20 cellular contexts compared by ENCODE assay signal in genomic region chr2:216132585-216132984, GRCh38. TPM values are rescaled to one million over a fixed set of nuclear protein-coding genes. Genes with fewer than 3 reads are reported as not detected.
DNase-seq lines count a peak whose midpoint lies in the region; ATAC-seq and TF ChIP-seq lines count a peak whose summit lies in the region.
"Had no signal": no experiment of that assay in that cellular context is flagged by ENCODE, and none has a peak within 500 bp of the region (broad histone marks: within the 10 kb centered on the region; RNA-seq: fewer than 3 reads in every experiment).

No MANE protein-coding gene starts in this region.

- H3K27ac Mint-ChIP-seq in activated CD4-positive, alpha-beta T cell treated with anti-CD3 and anti-CD28 coated beads, Interleukin-2, amount 10 ng/mL, durations not matched to agents 24 days and 14 days = peak overlapping the region; percentile 81
- H3K27ac Mint-ChIP-seq in activated naive CD8-positive, alpha-beta T cell treated with anti-CD3 and anti-CD28 coated beads, Interleukin-2, amount 10 ng/mL, durations not matched to agents 7 days and 5 days = peak overlapping the region; percentile 41
- H3K27ac Mint-ChIP-seq in naive thymus-derived CD4-positive, alpha-beta T cell = peak overlapping the region in 8 of 9 donors; percentile 30 to 82 (median 64)
- no peak overlapping the region for H3K27ac Mint-ChIP-seq in stimulated activated naive B cell treated with anti-CD40 and anti-IgM and Interleukin-4, amounts not matched to agents 10 μg/mL and 1 μg/mL and 100 μg/mL, for 72 hours
- H3K27ac Mint-ChIP-seq: activated CD4-positive, alpha-beta T cell treated with anti-CD3 and anti-CD28 coated beads, Interleukin-2, amount 10 ng/mL, durations not matched to agents 7 days and 5 days had no signal

- H3K27ac ChIP-seq in HL-60 (replicated peaks) (peak overlapping the region; percentile 44; the same call in 1 of the 2 replicates), ascending aorta (no peak overlapping the region)
- no peak overlapping the region for H3K27ac ChIP-seq in naive thymus-derived CD4-positive, alpha-beta T cell (ENCODE audit: low read depth, low read length)
- H3K27ac ChIP-seq: GM23248, PC-9 had no signal

- H3K27me3 ChIP-seq in HL-60 (ENCODE audit: insufficient read depth, poor library complexity, severe bottlenecking) (no peaks in the 10 kb centered on the region), ascending aorta (no peaks in the 10 kb centered on the region)
- H3K27me3 ChIP-seq in naive thymus-derived CD4-positive, alpha-beta T cell (ENCODE audit: control insufficient read depth in 2 of 2, insufficient read depth in 2 of 2, low read length in 2 of 2) = no peaks in the 10 kb centered on the region

- POLR2A ChIA-PET in activated naive CD8-positive, alpha-beta T cell treated with anti-CD3 and anti-CD28 coated beads, Interleukin-2, amount 10 ng/mL, durations not matched to agents 7 days and 5 days (lab: Charles Lee) = no interaction called here
- POLR2A ChIA-PET in naive thymus-derived CD4-positive, alpha-beta T cell (lab: Charles Lee) = interaction anchor here (0.6 to 0.9 kb wide), 2 partner anchors 9 to 807 kb away, joined by 3 to 4 read pairs; no protein-coding TSS in a partner anchor

- no peak for ATAC-seq in activated naive CD8-positive, alpha-beta T cell treated with anti-CD3 and anti-CD28 coated beads, Interleukin-2, amount 10 ng/mL, durations not matched to agents 7 days and 5 days (ENCODE audit: low read depth)
- no peak for ATAC-seq in naive thymus-derived CD4-positive, alpha-beta T cell
- ATAC-seq in stimulated activated naive B cell treated with anti-CD40 and anti-IgM and Interleukin-4, amounts not matched to agents 10 μg/mL and 1 μg/mL and 100 μg/mL, for 72 hours (replicated peaks) = no peak

- H3K27me3 Mint-ChIP-seq in activated CD4-positive, alpha-beta T cell treated with anti-CD3 and anti-CD28 coated beads, Interleukin-2, amount 10 ng/mL, durations not matched to agents 24 days and 14 days = no peaks in the 10 kb centered on the region
- H3K27me3 Mint-ChIP-seq in activated naive CD8-positive, alpha-beta T cell treated with anti-CD3 and anti-CD28 coated beads, Interleukin-2, amount 10 ng/mL, durations not matched to agents 7 days and 5 days = no peaks in the 10 kb centered on the region
- H3K27me3 Mint-ChIP-seq in naive thymus-derived CD4-positive, alpha-beta T cell = no peaks in the 10 kb centered on the region
- H3K27me3 Mint-ChIP-seq in stimulated activated naive B cell treated with anti-CD40 and anti-IgM and Interleukin-4, amounts not matched to agents 10 μg/mL and 1 μg/mL and 100 μg/mL, for 72 hours = no peaks in the 10 kb centered on the region
- H3K27me3 Mint-ChIP-seq: activated CD4-positive, alpha-beta T cell treated with anti-CD3 and anti-CD28 coated beads, Interleukin-2, amount 10 ng/mL, durations not matched to agents 7 days and 5 days; brain had no signal

- peaks cover 0 to 16% of the 10 kb centered on the region in 2 donors for H3K4me1 ChIP-seq in naive thymus-derived CD4-positive, alpha-beta T cell (ENCODE audit: control insufficient read depth in 2 of 2, insufficient read depth in 2 of 2, low read length in 2 of 2)
- no peaks in the 10 kb centered on the region for H3K4me1 ChIP-seq in ascending aorta

- no peaks in the 10 kb centered on the region for H3K9me3 ChIP-seq in naive thymus-derived CD4-positive, alpha-beta T cell (ENCODE audit: control insufficient read depth in 2 of 3, low read length in 3 of 3)
- no peaks in the 10 kb centered on the region for H3K9me3 ChIP-seq in ascending aorta

- H3K9me3 Mint-ChIP-seq in activated CD4-positive, alpha-beta T cell treated with anti-CD3 and anti-CD28 coated beads, Interleukin-2, amount 10 ng/mL, durations not matched to agents 24 days and 14 days = no peaks in the 10 kb centered on the region
- no peaks in the 10 kb centered on the region for H3K9me3 Mint-ChIP-seq in activated naive CD8-positive, alpha-beta T cell treated with anti-CD3 and anti-CD28 coated beads, Interleukin-2, amount 10 ng/mL, durations not matched to agents 7 days and 5 days
- H3K9me3 Mint-ChIP-seq in naive thymus-derived CD4-positive, alpha-beta T cell = no peaks in the 10 kb centered on the region
- no peaks in the 10 kb centered on the region for H3K9me3 Mint-ChIP-seq in stimulated activated naive B cell treated with anti-CD40 and anti-IgM and Interleukin-4, amounts not matched to agents 10 μg/mL and 1 μg/mL and 100 μg/mL, for 72 hours
- H3K9me3 Mint-ChIP-seq: activated CD4-positive, alpha-beta T cell treated with anti-CD3 and anti-CD28 coated beads, Interleukin-2, amount 10 ng/mL, durations not matched to agents 7 days and 5 days; brain had no signal

- H3K36me3 Mint-ChIP-seq in activated CD4-positive, alpha-beta T cell treated with anti-CD3 and anti-CD28 coated beads, Interleukin-2, amount 10 ng/mL, durations not matched to agents 24 days and 14 days (ENCODE audit: low read depth) = peaks cover 81% of the 10 kb centered on the region
- H3K36me3 Mint-ChIP-seq in activated naive CD8-positive, alpha-beta T cell treated with anti-CD3 and anti-CD28 coated beads, Interleukin-2, amount 10 ng/mL, durations not matched to agents 7 days and 5 days = peaks cover 54% of the 10 kb centered on the region
- H3K36me3 Mint-ChIP-seq in naive thymus-derived CD4-positive, alpha-beta T cell = peaks cover 27 to 77% (median 70%) of the 10 kb centered on the region in 5 donors
- peaks cover 43 to 63% of the 10 kb centered on the region in 2 donors for H3K36me3 Mint-ChIP-seq in stimulated activated naive B cell treated with anti-CD40 and anti-IgM and Interleukin-4, amounts not matched to agents 10 μg/mL and 1 μg/mL and 100 μg/mL, for 72 hours

- peaks cover 34 to 85% (median 67%) of the 10 kb centered on the region in 3 experiments for H3K36me3 ChIP-seq in naive thymus-derived CD4-positive, alpha-beta T cell (ENCODE audit: control insufficient read depth in 2 of 3, insufficient read depth in 3 of 3, low read length in 3 of 3)
- peaks cover 73 to 95% of the 10 kb centered on the region in 2 donors for H3K36me3 ChIP-seq in ascending aorta

- intact Hi-C loops in activated CD4-positive, alpha-beta T cell treated with anti-CD3 and anti-CD28 coated beads, Interleukin-2, amount 10 ng/mL, durations not matched to agents 24 days and 14 days (cut with micrococcal nuclease) = no loop called here
- intact Hi-C loops in naive thymus-derived CD4-positive, alpha-beta T cell (cut with micrococcal nuclease) = loop anchor here in 1 of 2 donors (2.0 kb wide), 1 partner anchor 14 kb away; no protein-coding TSS in a partner anchor
- intact Hi-C loops in ascending aorta (cut with DNase I) = no loop called here

- CTCF ChIA-PET in naive thymus-derived CD4-positive, alpha-beta T cell (lab: Charles Lee) = interaction anchor here (0.7 to 0.8 kb wide), 2 partner anchors 51 to 69 kb away, joined by 3 read pairs; partner anchors contain the start of genes PECR and TMEM169

- TF ChIP-seq CTCF in HL-60 (IDR thresholded peaks at IDR 0.05; ENCODE audit: insufficient read depth, low read length) = no peak
- TF ChIP-seq CTCF in ascending aorta (IDR thresholded peaks at IDR 0.05) = no peak

- no peak for DNase-seq in activated CD4-positive, alpha-beta T cell treated with anti-CD3 and anti-CD28 coated beads, Interleukin-2, amount 10 ng/mL, durations not matched to agents 24 days and 14 days
- DNase-seq in activated CD4-positive, alpha-beta T cell treated with anti-CD3 and anti-CD28 coated beads for 48 hours = no peak
- DNase-seq in HL-60 (ENCODE audit: low read depth in 1 of 2, low spot score in 1 of 2) = no peak
- no peak for DNase-seq in activated naive CD8-positive, alpha-beta T cell treated with anti-CD3 and anti-CD28 coated beads, Interleukin-2, amount 10 ng/mL, durations not matched to agents 7 days and 5 days
- DNase-seq in naive thymus-derived CD4-positive, alpha-beta T cell = no peak
- no peak for DNase-seq in stimulated activated naive B cell treated with anti-CD40 and anti-IgM and Interleukin-4, amounts not matched to agents 10 μg/mL and 1 μg/mL and 100 μg/mL, for 72 hours
- no peak for DNase-seq in ascending aorta (ENCODE audit: low spot score in 2 of 2)
- no peak for DNase-seq in NCI-H446 treated with DMSO at 0.1 percent for 48 hours (lab: John Stamatoyannopoulos, UW)
- DNase-seq: activated CD4-positive, alpha-beta T cell treated with anti-CD3 and anti-CD28 coated beads, Interleukin-2, amount 10 ng/mL, durations not matched to agents 7 days and 5 days; GDM1; GM23248; head of caudate nucleus; KG1; MV-4-11; NCI-H510A treated with DMSO at 0.1 percent for 48 hours; nucleus accumbens; PC-9; SIG-M5 had no signal

- H3K4me3 ChIP-seq in HL-60 (replicated peaks; ENCODE audit: insufficient read depth, low read length) (no peak overlapping the region), ascending aorta (no peak overlapping the region)
- no peak overlapping the region for H3K4me3 ChIP-seq in naive thymus-derived CD4-positive, alpha-beta T cell (ENCODE audit: low read length)
- H3K4me3 ChIP-seq: GM23248, PC-9, skin epidermis had no signal

- H3K4me3 Mint-ChIP-seq in activated CD4-positive, alpha-beta T cell treated with anti-CD3 and anti-CD28 coated beads, Interleukin-2, amount 10 ng/mL, durations not matched to agents 24 days and 14 days = no peak overlapping the region
- H3K4me3 Mint-ChIP-seq in activated naive CD8-positive, alpha-beta T cell treated with anti-CD3 and anti-CD28 coated beads, Interleukin-2, amount 10 ng/mL, durations not matched to agents 7 days and 5 days = no peak overlapping the region
- H3K4me3 Mint-ChIP-seq in naive thymus-derived CD4-positive, alpha-beta T cell = peak overlapping the region in 5 of 10 donors; percentile 1 to 59 (median 35)
- no peak overlapping the region for H3K4me3 Mint-ChIP-seq in stimulated activated naive B cell treated with anti-CD40 and anti-IgM and Interleukin-4, amounts not matched to agents 10 μg/mL and 1 μg/mL and 100 μg/mL, for 72 hours
- H3K4me3 Mint-ChIP-seq: activated CD4-positive, alpha-beta T cell treated with anti-CD3 and anti-CD28 coated beads, Interleukin-2, amount 10 ng/mL, durations not matched to agents 7 days and 5 days; brain had no signal

- peaks cover 57% of the 10 kb centered on the region for H3K4me1 Mint-ChIP-seq in activated CD4-positive, alpha-beta T cell treated with anti-CD3 and anti-CD28 coated beads, Interleukin-2, amount 10 ng/mL, durations not matched to agents 24 days and 14 days
- peaks cover 34% of the 10 kb centered on the region for H3K4me1 Mint-ChIP-seq in activated naive CD8-positive, alpha-beta T cell treated with anti-CD3 and anti-CD28 coated beads, Interleukin-2, amount 10 ng/mL, durations not matched to agents 7 days and 5 days
- H3K4me1 Mint-ChIP-seq in naive thymus-derived CD4-positive, alpha-beta T cell = peaks cover 26 to 80% (median 74%) of the 10 kb centered on the region in 7 donors
- H3K4me1 Mint-ChIP-seq in stimulated activated naive B cell treated with anti-CD40 and anti-IgM and Interleukin-4, amounts not matched to agents 10 μg/mL and 1 μg/mL and 100 μg/mL, for 72 hours = peaks cover 7 to 15% of the 10 kb centered on the region in 2 donors

RNA-seq across cellular contexts. Expression of gene XRCC5, which starts 23.4 kb away (rescaled TPM):
- 476 and 510 TPM in 2 replicates for total RNA-seq in activated CD4-positive, alpha-beta T cell treated with anti-CD3 and anti-CD28 coated beads, Interleukin-2, amount 10 ng/mL, durations not matched to agents 24 days and 14 days
- 100 to 1,000 TPM; 268 to 273 TPM for total RNA-seq in activated naive CD8-positive, alpha-beta T cell treated with anti-CD3 and anti-CD28 coated beads, Interleukin-2, amount 10 ng/mL, durations not matched to agents 7 days and 5 days
- 100 to 1,000 TPM; 168 to 347 (median 228) TPM for total RNA-seq in naive thymus-derived CD4-positive, alpha-beta T cell
- polyA plus RNA-seq in naive thymus-derived CD4-positive, alpha-beta T cell = 100 to 1,000 TPM; 297 to 316 TPM
- 45.4 TPM for total RNA-seq in ascending aorta

RNA-seq across cellular contexts. Expression of gene TMEM169, which starts 50.9 kb away (rescaled TPM):
- 0.51 and 0.97 TPM in 2 replicates for total RNA-seq in activated CD4-positive, alpha-beta T cell treated with anti-CD3 and anti-CD28 coated beads, Interleukin-2, amount 10 ng/mL, durations not matched to agents 24 days and 14 days
- total RNA-seq in activated naive CD8-positive, alpha-beta T cell treated with anti-CD3 and anti-CD28 coated beads, Interleukin-2, amount 10 ng/mL, durations not matched to agents 7 days and 5 days = 1 to 10 TPM; 1.1 to 2.0 TPM
- 1 to 10 TPM; 2.0 to 5.1 (median 2.6) TPM for total RNA-seq in naive thymus-derived CD4-positive, alpha-beta T cell
- 1 to 10 TPM; 3.7 to 4.3 TPM for polyA plus RNA-seq in naive thymus-derived CD4-positive, alpha-beta T cell
- 7.3 TPM for total RNA-seq in ascending aorta

RNA-seq across cellular contexts. Expression of gene PECR, which starts 51.0 kb away (rescaled TPM):
- 13.1 and 15.3 TPM in 2 replicates for total RNA-seq in activated CD4-positive, alpha-beta T cell treated with anti-CD3 and anti-CD28 coated beads, Interleukin-2, amount 10 ng/mL, durations not matched to agents 24 days and 14 days
- total RNA-seq in activated naive CD8-positive, alpha-beta T cell treated with anti-CD3 and anti-CD28 coated beads, Interleukin-2, amount 10 ng/mL, durations not matched to agents 7 days and 5 days = 10 to 100 TPM; 28.2 to 29.4 TPM
- total RNA-seq in naive thymus-derived CD4-positive, alpha-beta T cell = 10 to 100 TPM; 15.7 to 29.9 (median 20.6) TPM
- 10 to 100 TPM; 31.9 to 34.4 TPM for polyA plus RNA-seq in naive thymus-derived CD4-positive, alpha-beta T cell
- 32.2 TPM for total RNA-seq in ascending aorta
